Comparison of ENCODE assay signal across 14 cellular contexts in genomic region chr15:85149460-85150129, GRCh38.
"Had no signal": no experiment of that assay in that cellular context is flagged by ENCODE, and none has a peak within 500 bp of the region (broad histone marks: within the 10 kb centered on the region; RNA-seq: fewer than 3 reads in every experiment).

No MANE protein-coding gene starts in this region.

- H3K4me3 Mint-ChIP-seq: activated T-cell treated with anti-CD3 and anti-CD28 coated beads, Interleukin-2, amount 50 U/mL, for 24 hours; stimulated activated effector memory CD8-positive, alpha-beta T cell treated with anti-CD3 and anti-CD28 coated beads, Interleukin-12 subunit alpha, Interleukin-12 subunit beta, amount 100 ng/mL, for 72 hours; T-cell had no signal

- H3K4me3 ChIP-seq: pancreas, sigmoid colon, thyroid gland had no signal

- H3K27me3 ChIP-seq: pancreas, sigmoid colon, thyroid gland had no signal

- H3K36me3 Mint-ChIP-seq: stimulated activated effector memory CD8-positive, alpha-beta T cell treated with anti-CD3 and anti-CD28 coated beads, Interleukin-12 subunit alpha, Interleukin-12 subunit beta, amount 100 ng/mL, for 72 hours; T-cell had no signal

- DNase-seq: activated CD4-positive, alpha-beta T cell treated with anti-CD3 and anti-CD28 coated beads, Interleukin-2, amount 50 U/mL, for 48 hours; activated CD4-positive, CD25-positive, alpha-beta regulatory T cell treated with anti-CD3 and anti-CD28 coated beads, Interleukin-2, amount 50 U/mL, for 72 hours; activated naive CD4-positive, alpha-beta T cell treated with anti-CD3 and anti-CD28 coated beads, Interleukin-2, amount 50 U/mL, for 16 hours; activated T-cell treated with anti-CD3 and anti-CD28 coated beads, Interleukin-2, amount 50 U/mL, for 24 hours; anterior cingulate cortex; cortex of kidney; effector CD4-positive, alpha-beta T cell; foreskin fibroblast; kidney glomerular epithelial cell; pancreas; sigmoid colon; T-cell; thyroid gland had no signal

- H3K9me3 ChIP-seq: pancreas, sigmoid colon, thyroid gland had no signal

- ATAC-seq: pancreas; stimulated activated effector memory CD8-positive, alpha-beta T cell treated with anti-CD3 and anti-CD28 coated beads, Interleukin-12 subunit alpha, Interleukin-12 subunit beta, amount 100 ng/mL, for 72 hours had no signal

- H3K36me3 ChIP-seq: pancreas, sigmoid colon, thyroid gland had no signal

- H3K27ac Mint-ChIP-seq: activated T-cell treated with anti-CD3 and anti-CD28 coated beads, Interleukin-2, amount 50 U/mL, for 24 hours; stimulated activated effector memory CD8-positive, alpha-beta T cell treated with anti-CD3 and anti-CD28 coated beads, Interleukin-12 subunit alpha, Interleukin-12 subunit beta, amount 100 ng/mL, for 72 hours; T-cell had no signal

- H3K27ac ChIP-seq: pancreas, sigmoid colon, thyroid gland had no signal

- H3K4me1 ChIP-seq: pancreas, sigmoid colon had no signal
